Comparison of ENCODE assay signal across 1 cellular context in the genomic region with DNA sequence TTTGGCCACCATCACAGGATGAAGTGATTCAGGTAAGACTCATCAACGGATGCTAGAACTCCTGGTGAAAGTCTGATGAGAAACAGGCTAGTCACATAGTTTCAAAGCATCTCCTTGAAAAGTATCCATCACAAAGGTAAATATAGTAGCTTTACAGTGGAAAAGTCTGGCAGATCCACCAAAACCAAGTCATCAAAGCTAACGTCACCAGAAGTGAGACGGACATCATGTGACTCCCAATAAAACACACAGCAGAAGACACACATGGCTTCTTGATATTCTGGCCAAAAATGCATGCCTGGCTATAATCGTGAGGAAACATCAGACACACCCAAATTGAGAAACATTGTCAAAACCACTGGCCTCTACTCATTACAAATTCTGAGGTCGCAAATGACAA.
TF ChIP-seq lines count a peak whose summit lies in the region.

No MANE protein-coding gene starts in this region.

TF ChIP-seq in GM12878, 131 proteins besides CTCF, POLR2A, EP300 and RAD21 (continued from another document):
- TF ChIP-seq MTA3 (IDR thresholded peaks at IDR 0.05; ENCODE audit: borderline replicate concordance, low read length) (no peak), CBX5 (IDR thresholded peaks at IDR 0.05; ENCODE audit: low read depth) (no peak), RCOR1 (conservative IDR thresholded peaks at IDR 0.05; ENCODE audit: low read depth, low read length) (no peak)
- TF ChIP-seq, protein P1, sequence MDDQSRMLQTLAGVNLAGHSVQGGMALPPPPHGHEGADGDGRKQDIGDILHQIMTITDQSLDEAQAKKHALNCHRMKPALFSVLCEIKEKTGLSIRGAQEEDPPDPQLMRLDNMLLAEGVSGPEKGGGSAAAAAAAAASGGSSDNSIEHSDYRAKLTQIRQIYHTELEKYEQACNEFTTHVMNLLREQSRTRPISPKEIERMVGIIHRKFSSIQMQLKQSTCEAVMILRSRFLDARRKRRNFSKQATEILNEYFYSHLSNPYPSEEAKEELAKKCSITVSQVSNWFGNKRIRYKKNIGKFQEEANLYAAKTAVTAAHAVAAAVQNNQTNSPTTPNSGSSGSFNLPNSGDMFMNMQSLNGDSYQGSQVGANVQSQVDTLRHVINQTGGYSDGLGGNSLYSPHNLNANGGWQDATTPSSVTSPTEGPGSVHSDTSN (IDR thresholded peaks at IDR 0.05; ENCODE audit: insufficient replicate concordance, low read depth, low read length), result no peak
